Comparison of ENCODE assay signal across 11 cellular contexts in genomic region chr3:30893678-30894325, GRCh38. TPM values are rescaled to one million over a fixed set of nuclear protein-coding genes. Genes with fewer than 3 reads are reported as not detected.
DNase-seq lines count a peak whose midpoint lies in the region; ATAC-seq and TF ChIP-seq lines count a peak whose summit lies in the region.
"Had no signal": no experiment of that assay in that cellular context is flagged by ENCODE, and none has a peak within 500 bp of the region (broad histone marks: within the 10 kb centered on the region; RNA-seq: fewer than 3 reads in every experiment).

No MANE protein-coding gene starts in this region.

- no peaks in the 10 kb centered on the region for H3K36me3 Mint-ChIP-seq in activated naive CD4-positive, alpha-beta T cell treated with anti-CD3 and anti-CD28 coated beads, Interleukin-2, amount 50 U/mL, for 24 hours
- H3K36me3 Mint-ChIP-seq in activated T-helper 2 cell treated with anti-CD3 and anti-CD28 coated beads, Interferon-gamma antibody, Interleukin-2, Interleukin-4, amounts not matched to agents 10 μg/mL and 5 μg/mL and 100 μg/mL, durations not matched to agents 14 hours and 24 hours and 36 hours (ENCODE audit: low read depth), result no peaks in the 10 kb centered on the region

- H3K27ac Mint-ChIP-seq in activated naive CD4-positive, alpha-beta T cell treated with anti-CD3 and anti-CD28 coated beads, Interleukin-2, amount 50 U/mL, for 24 hours, result no peak overlapping the region
- H3K27ac Mint-ChIP-seq in activated T-helper 2 cell treated with anti-CD3 and anti-CD28 coated beads, Interferon-gamma antibody, Interleukin-2, Interleukin-4, amounts not matched to agents 10 μg/mL and 5 μg/mL and 100 μg/mL, durations not matched to agents 14 hours and 24 hours and 36 hours, result no peak overlapping the region

- intact Hi-C loops in activated T-helper 2 cell treated with anti-CD3 and anti-CD28 coated beads, Interferon-gamma antibody, Interleukin-2, Interleukin-4, amounts not matched to agents 10 μg/mL and 5 μg/mL and 100 μg/mL, durations not matched to agents 14 hours and 24 hours and 36 hours (cut with micrococcal nuclease), result no loop called here
- intact Hi-C loops in tibial artery (cut with DNase I; ENCODE audit: low total_unique reads), result no loop called here

- no peak for ATAC-seq in GM21447 (IDR thresholded peaks at IDR 0.05; ENCODE audit: unreplicated experiment)

- no peaks in the 10 kb centered on the region for H3K9me3 Mint-ChIP-seq in activated naive CD4-positive, alpha-beta T cell treated with anti-CD3 and anti-CD28 coated beads, Interleukin-2, amount 50 U/mL, for 24 hours
- no peaks in the 10 kb centered on the region for H3K9me3 Mint-ChIP-seq in activated T-helper 2 cell treated with anti-CD3 and anti-CD28 coated beads, Interferon-gamma antibody, Interleukin-2, Interleukin-4, amounts not matched to agents 10 μg/mL and 5 μg/mL and 100 μg/mL, durations not matched to agents 14 hours and 24 hours and 36 hours

- H3K27me3 Mint-ChIP-seq in activated naive CD4-positive, alpha-beta T cell treated with anti-CD3 and anti-CD28 coated beads, Interleukin-2, amount 50 U/mL, for 24 hours, result peaks cover 23% of the 10 kb centered on the region
- H3K27me3 Mint-ChIP-seq in activated T-helper 2 cell treated with anti-CD3 and anti-CD28 coated beads, Interferon-gamma antibody, Interleukin-2, Interleukin-4, amounts not matched to agents 10 μg/mL and 5 μg/mL and 100 μg/mL, durations not matched to agents 14 hours and 24 hours and 36 hours (ENCODE audit: low read depth), result peaks cover 46% of the 10 kb centered on the region

- H3K4me1 ChIP-seq in tibial artery, result peaks cover 0 to 8% (median 2%) of the 10 kb centered on the region in 4 donors

- no peak for TF ChIP-seq CTCF in kidney epithelial cell (IDR thresholded peaks at IDR 0.05; ENCODE audit: insufficient read depth, low read length, poor library complexity, severe bottlenecking)
- TF ChIP-seq CTCF in tibial artery (IDR thresholded peaks at IDR 0.05), result no peak

- peaks cover 21% of the 10 kb centered on the region for H3K4me1 Mint-ChIP-seq in activated naive CD4-positive, alpha-beta T cell treated with anti-CD3 and anti-CD28 coated beads, Interleukin-2, amount 50 U/mL, for 24 hours
- peaks cover 12% of the 10 kb centered on the region for H3K4me1 Mint-ChIP-seq in activated T-helper 2 cell treated with anti-CD3 and anti-CD28 coated beads, Interferon-gamma antibody, Interleukin-2, Interleukin-4, amounts not matched to agents 10 μg/mL and 5 μg/mL and 100 μg/mL, durations not matched to agents 14 hours and 24 hours and 36 hours (ENCODE audit: low read depth)

- no peaks in the 10 kb centered on the region for H3K36me3 ChIP-seq in kidney epithelial cell (ENCODE audit: control insufficient read depth, insufficient read depth, low read length)
- H3K36me3 ChIP-seq in tibial artery, result no peaks in the 10 kb centered on the region

- peak overlapping the region; percentile 66 for H3K4me3 Mint-ChIP-seq in activated naive CD4-positive, alpha-beta T cell treated with anti-CD3 and anti-CD28 coated beads, Interleukin-2, amount 50 U/mL, for 24 hours
- peak overlapping the region; percentile 72 for H3K4me3 Mint-ChIP-seq in activated T-helper 2 cell treated with anti-CD3 and anti-CD28 coated beads, Interferon-gamma antibody, Interleukin-2, Interleukin-4, amounts not matched to agents 10 μg/mL and 5 μg/mL and 100 μg/mL, durations not matched to agents 14 hours and 24 hours and 36 hours (ENCODE audit: low read depth)

- H3K27ac ChIP-seq in tibial artery, result no peak overlapping the region

- DNase-seq in activated naive CD4-positive, alpha-beta T cell treated with Interleukin-2 at 50 U/mL for 16 hours, result no peak
- DNase-seq in activated T-helper 2 cell treated with anti-CD3 and anti-CD28 coated beads, Interferon-gamma antibody, Interleukin-2, Interleukin-4, amounts not matched to agents 10 μg/mL and 5 μg/mL and 100 μg/mL, durations not matched to agents 14 hours and 24 hours and 36 hours (ENCODE audit: low spot score), result no peak
- DNase-seq in kidney epithelial cell (ENCODE audit: low read depth) (no peak), tibial artery (no peak), dermis blood vessel endothelial cell (no peak), HK-2 (ENCODE audit: unreplicated experiment) (no peak)
- DNase-seq: DMS153, kidney glomerular epithelial cell had no signal

- H3K9me3 ChIP-seq in tibial artery, result no peaks in the 10 kb centered on the region

- H3K27me3 ChIP-seq in kidney epithelial cell (ENCODE audit: control insufficient read depth, insufficient read depth, low read length) (peaks cover 3% of the 10 kb centered on the region), tibial artery (no peaks in the 10 kb centered on the region)

- peak overlapping the region; percentile 7 for H3K4me3 ChIP-seq in kidney epithelial cell (ENCODE audit: low read depth, low read length)
- peak overlapping the region; percentile 57 to 71 for H3K4me3 ChIP-seq in tibial artery

RNA-seq across cellular contexts. Expression of gene GADL1, which starts 0.7 kb away (rescaled TPM):
- total RNA-seq in activated T-helper 2 cell treated with anti-CD3 and anti-CD28 coated beads, Interferon-gamma antibody, Interleukin-2, Interleukin-4, amounts not matched to agents 10 μg/mL and 5 μg/mL and 100 μg/mL, durations not matched to agents 14 hours and 24 hours and 36 hours, result not detected in 2 replicates
- not detected in 2 replicates for total RNA-seq in kidney epithelial cell
- total RNA-seq in dermis blood vessel endothelial cell, result not detected in 2 replicates
- total RNA-seq: RPMI7951 had no signal
